In the genomic region with DNA sequence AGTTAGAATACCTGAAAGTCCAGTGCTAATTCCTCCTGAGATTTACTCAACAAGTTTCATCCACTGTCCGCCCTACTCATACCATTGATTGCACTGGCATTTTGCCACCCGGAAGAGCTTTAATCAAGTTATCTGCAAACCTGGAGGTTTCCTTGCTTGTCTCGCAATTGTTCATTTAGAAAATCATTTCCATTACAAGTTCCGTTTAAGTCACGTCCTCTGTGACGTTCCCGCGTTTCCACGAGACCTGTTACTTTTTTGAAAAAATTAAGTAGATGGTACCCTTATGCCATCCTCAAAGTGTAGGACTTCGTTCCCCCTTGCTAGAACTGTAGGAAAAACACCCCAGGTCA, we compare ENCODE assay signal across 8 cellular contexts. TPM values are rescaled to one million over a fixed set of nuclear protein-coding genes. Genes with fewer than 3 reads are reported as not detected.
DNase-seq lines count a peak whose midpoint lies in the region; ATAC-seq and TF ChIP-seq lines count a peak whose summit lies in the region.

No MANE protein-coding gene starts in this region.

- no peaks in the 10 kb centered on the region for H3K79me1 ChIP-seq in mesendoderm (ENCODE audit: low read length)

- H3K27ac Mint-ChIP-seq in stimulated activated naive CD8-positive, alpha-beta T cell treated with anti-CD3 and anti-CD28 coated beads, Interleukin-15, amount 100 ng/mL, for 72 hours = peak overlapping the region; percentile 38 to 98

- H3K23ac ChIP-seq in mesendoderm (ENCODE audit: low read length) = no peak overlapping the region

- H3K18ac ChIP-seq in mesendoderm (ENCODE audit: low read length) = peak overlapping the region; percentile 73

- H3K56ac ChIP-seq in mesendoderm (ENCODE audit: low read length) = peak overlapping the region; percentile 83

- no CpG with 5 or more reads among the region's 10 CpGs for WGBS in mesendoderm (ENCODE audit: extremely low coverage, insufficient coverage, low lambda C conversion rate)

- DNase-seq in activated gamma-delta T cell treated with Interleukin-2 at 50 U/mL for 16 hours (peak; percentile 10), activated gamma-delta T cell (lab: John Stamatoyannopoulos, UW) (no peak), T-helper 9 cell (peak; percentile 15), colonic mucosa (peak; percentile 71), mesendoderm (no peak), cortex of kidney (lab: John Stamatoyannopoulos, UW) (no peak)
- DNase-seq in stimulated activated naive CD8-positive, alpha-beta T cell treated with anti-CD3 and anti-CD28 coated beads, Interleukin-15, amount 100 ng/mL, for 72 hours = peak; percentile 19 to 44

- peak overlapping the region; percentile 93 to 100 for H3K4me3 Mint-ChIP-seq in stimulated activated naive CD8-positive, alpha-beta T cell treated with anti-CD3 and anti-CD28 coated beads, Interleukin-15, amount 100 ng/mL, for 72 hours

- no peaks in the 10 kb centered on the region for H3K36me3 ChIP-seq in colonic mucosa
- H3K36me3 ChIP-seq in mesendoderm (ENCODE audit: control insufficient read depth, insufficient read depth, low read length) = no peaks in the 10 kb centered on the region

- H3K9me3 ChIP-seq in colonic mucosa = no peaks in the 10 kb centered on the region

- peak overlapping the region; percentile 46 to 62 for H3K9ac ChIP-seq in colonic mucosa (ENCODE audit: low read depth in 2 of 2, low read length in 2 of 2)
- H3K9ac ChIP-seq in mesendoderm (ENCODE audit: low read length) = peak overlapping the region; percentile 69

- no peaks in the 10 kb centered on the region for H3K27me3 Mint-ChIP-seq in stimulated activated naive CD8-positive, alpha-beta T cell treated with anti-CD3 and anti-CD28 coated beads, Interleukin-15, amount 100 ng/mL, for 72 hours

- peaks cover 6% of the 10 kb centered on the region for H3K4me1 ChIP-seq in colonic mucosa
- no peaks in the 10 kb centered on the region for H3K4me1 ChIP-seq in mesendoderm (ENCODE audit: control insufficient read depth, low read depth, low read length)

- H2AK5ac ChIP-seq in mesendoderm (ENCODE audit: low read length) = no peak overlapping the region

- no peak overlapping the region for H4K5ac ChIP-seq in mesendoderm (ENCODE audit: low read length)

- ATAC-seq in stimulated activated naive CD8-positive, alpha-beta T cell treated with anti-CD3 and anti-CD28 coated beads, Interleukin-15, amount 100 ng/mL, for 72 hours = peak; percentile 11
- no peak for ATAC-seq in GM19467 (IDR thresholded peaks at IDR 0.05; ENCODE audit: unreplicated experiment)

- H3K4me2 ChIP-seq in mesendoderm (ENCODE audit: low read length) = peak overlapping the region; percentile 52

- TF ChIP-seq CTCF in colonic mucosa (IDR thresholded peaks at IDR 0.05) = no peak

- H3K4me3 ChIP-seq in colonic mucosa (peak overlapping the region; percentile 98), mesendoderm (ENCODE audit: low read length) (peak overlapping the region; percentile 61)

- no peak overlapping the region for H4K8ac ChIP-seq in mesendoderm (ENCODE audit: low read depth, low read length)

- H3K27me3 ChIP-seq in colonic mucosa (no peaks in the 10 kb centered on the region), mesendoderm (ENCODE audit: insufficient read depth, low read length, poor library complexity) (no peaks in the 10 kb centered on the region)

- peaks cover 44% of the 10 kb centered on the region for H3K4me1 Mint-ChIP-seq in stimulated activated naive CD8-positive, alpha-beta T cell treated with anti-CD3 and anti-CD28 coated beads, Interleukin-15, amount 100 ng/mL, for 72 hours

- H3K9me3 Mint-ChIP-seq in stimulated activated naive CD8-positive, alpha-beta T cell treated with anti-CD3 and anti-CD28 coated beads, Interleukin-15, amount 100 ng/mL, for 72 hours = no peaks in the 10 kb centered on the region

- intact Hi-C loops in colonic mucosa (cut with DNase I) = loop anchor here (2.0 kb wide), 1 partner anchor 48 kb away; no protein-coding TSS in a partner anchor

- no peak overlapping the region for H2BK120ac ChIP-seq in mesendoderm (ENCODE audit: low read depth, low read length)

- H2BK15ac ChIP-seq in mesendoderm (replicated peaks; ENCODE audit: low read depth) = no peak overlapping the region

- no peak overlapping the region for H2BK5ac ChIP-seq in mesendoderm (ENCODE audit: low read length)

- H3K4ac ChIP-seq in mesendoderm (ENCODE audit: low read depth, low read length) = no peak overlapping the region

- peaks cover 22% of the 10 kb centered on the region for H3K79me2 ChIP-seq in mesendoderm (ENCODE audit: control insufficient read depth, insufficient read depth, low read length)

- H3K27ac ChIP-seq in colonic mucosa = peak overlapping the region; percentile 88
- peak overlapping the region; percentile 83 for H3K27ac ChIP-seq in mesendoderm (ENCODE audit: low read depth, low read length)

RNA-seq across cellular contexts. Expression of a gene that starts 0.8 kb away (rescaled TPM):
- total RNA-seq in colonic mucosa = 100 to 1,000 TPM; 193 to 292 TPM
- polyA plus RNA-seq in mesendoderm (2013, experiment 1 of 2) = 8.4 TPM
- 7.8 TPM for polyA plus RNA-seq in mesendoderm (2013, experiment 2 of 2)

RNA-seq across cellular contexts. Expression of a gene that starts 50.0 kb away (rescaled TPM):
- 100 to 1,000 TPM; 120 to 131 TPM for total RNA-seq in colonic mucosa
- 192 TPM for polyA plus RNA-seq in mesendoderm (2013, experiment 1 of 2)
- polyA plus RNA-seq in mesendoderm (2013, experiment 2 of 2) = 194 TPM

Comparison
In these comparisons a context has a peak if more than half of its experiments do, and no peak if none do; other contexts are left out.
1. DNase-seq: peak in activated gamma-delta T cell treated with Interleukin-2 at 50 U/mL for 16 hours (single experiment), T-helper 9 cell (single experiment), colonic mucosa (single experiment) and stimulated activated naive CD8-positive, alpha-beta T cell treated with anti-CD3 and anti-CD28 coated beads, Interleukin-15, amount 100 ng/mL, for 72 hours (2 of 2); none in activated gamma-delta T cell (single experiment), mesendoderm (single experiment) and cortex of kidney (single experiment).